Comparison of ENCODE assay signal across 1 cellular context in the genomic region with DNA sequence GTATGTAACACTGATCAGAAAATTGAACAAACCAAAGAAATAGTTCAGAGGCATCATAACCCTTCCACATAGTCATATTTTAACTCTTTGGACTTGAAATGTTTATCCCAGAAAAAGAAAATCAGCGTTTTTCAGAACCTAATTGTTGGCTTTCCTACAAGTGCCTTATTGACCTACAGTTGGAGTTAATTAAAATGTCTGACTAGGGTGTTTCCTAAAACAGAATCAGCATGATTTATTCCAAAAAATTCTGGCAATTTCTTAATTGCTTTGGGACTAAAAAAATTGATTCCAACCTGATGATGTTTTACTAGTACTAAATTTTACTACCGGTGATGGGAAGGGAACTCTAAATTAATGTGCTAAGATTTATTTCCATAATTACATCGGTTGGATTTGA.
TF ChIP-seq lines count a peak whose summit lies in the region.

No MANE protein-coding gene starts in this region.

TF ChIP-seq in SK-N-SH, 30 proteins besides CTCF, POLR2A, EP300 and RAD21 (continued from another document):
- TF ChIP-seq TEAD4 (IDR thresholded peaks at IDR 0.05; ENCODE audit: borderline replicate concordance, insufficient read depth) = no peak
- no peak for TF ChIP-seq FOXJ3 (CRISPR knock-in tag; IDR thresholded peaks at IDR 0.05)
- no peak for TF ChIP-seq TCF12 (IDR thresholded peaks at IDR 0.05)
